ENCODE assay signal across 5 cellular contexts in genomic region chr18:27149240-27149639, GRCh38.
A peak's percentile ranks its signal among the peaks of the same experiment; 100 is the strongest.
TF ChIP-seq lines count a peak whose summit lies in the region.

No MANE protein-coding gene starts in this region.

TF ChIP-seq in HEK293, 187 proteins besides CTCF, POLR2A, EP300 and RAD21:
- TF ChIP-seq ZNF146 (tag by site-specific recombination; IDR thresholded peaks at IDR 0.05) (peak; percentile 85), ZNF580 (tag by site-specific recombination; IDR thresholded peaks at IDR 0.05) (0 out of 2 replicates have a peak, but pooled peaks have one; percentile 25), ZNF280D (tag by site-specific recombination; IDR thresholded peaks at IDR 0.05) (0 out of 2 replicates have a peak, but pooled peaks have one; percentile 64)

TF ChIP-seq in SK-N-SH treated with all-trans-retinoic acid at 6 μM for 48 hours, 23 proteins besides CTCF, POLR2A, EP300 and RAD21:
- peak; percentile 99 for TF ChIP-seq ZNF8 (CRISPR knock-in tag; IDR thresholded peaks at IDR 0.05)

TF ChIP-seq in WTC11, 78 proteins besides CTCF, POLR2A, EP300 and RAD21:
- TF ChIP-seq GTF2I (CRISPR knock-in tag; conservative IDR thresholded peaks at IDR 0.05) = peak; percentile 91

TF ChIP-seq in K562, 482 proteins besides CTCF, POLR2A, EP300 and RAD21:
- TF ChIP-seq ZNF146 (CRISPR knock-in tag; IDR thresholded peaks at IDR 0.05; ENCODE audit: unreplicated experiment) (peak; percentile 98), TSC22D4 (tag; IDR thresholded peaks at IDR 0.05) (0 out of 2 replicates have a peak, but pooled peaks have one; percentile 51), KDM1A (IDR thresholded peaks at IDR 0.05) (0 out of 4 replicates have a peak, but pooled peaks of 1 of the 2 experiments have one; percentile 14), CBX5 (IDR thresholded peaks at IDR 0.05; ENCODE audit: borderline replicate concordance, low read depth) (peak; percentile 73; the same call in 1 of the 2 replicates), RBM25 (IDR thresholded peaks at IDR 0.05; ENCODE audit: low read depth, low read length, severe bottlenecking) (peak; percentile 94)

TF ChIP-seq in H1, 55 proteins besides CTCF, POLR2A, EP300 and RAD21:
- peak; percentile 71 for TF ChIP-seq KDM1A (IDR thresholded peaks at IDR 0.05; ENCODE audit: borderline replicate concordance, low read length)
